18 cellular contexts compared by ENCODE assay signal in genomic region chr1:236800623-236801022, GRCh38. TPM values are rescaled to one million over a fixed set of nuclear protein-coding genes. Genes with fewer than 3 reads are reported as not detected.
DNase-seq lines count a peak whose midpoint lies in the region; ATAC-seq, FAIRE-seq and TF ChIP-seq lines count a peak whose summit lies in the region.
"Had no signal": no experiment of that assay in that cellular context is flagged by ENCODE, and none has a peak within 500 bp of the region (broad histone marks: within the 10 kb centered on the region; RNA-seq: fewer than 3 reads in every experiment).

No MANE protein-coding gene starts in this region.

- no TSS peak for BruUV-seq in GM12878 (replicated peaks; lab: Mats Ljungman, UMichigan)

- intact Hi-C loops in GM12878 (cut with micrococcal nuclease; ENCODE audit: unreplicated experiment): no loop called here

- POLR2A ChIA-PET in GM12878 (lab: Charles Lee): interaction anchor here (1.2 kb wide), 1 partner anchor 12 kb away, joined by 3 read pairs; no protein-coding TSS in a partner anchor

- H3K27me3 ChIP-seq in Loucy (ENCODE audit: insufficient read depth, low read length, poor library complexity, severe bottlenecking) (no peaks in the 10 kb centered on the region), GM12878 (replicated peaks in 1 of 2; ENCODE audit: control insufficient read depth in 2 of 2, insufficient read depth in 2 of 2, low read length in 1 of 2) (no peaks in the 10 kb centered on the region)
- H3K27me3 ChIP-seq: MG63 had no signal

- H3K27me3 Mint-ChIP-seq in activated T-cell treated with anti-CD3 and anti-CD28 coated beads, Interleukin-2, amount 50 U/mL, for 24 hours: no peaks in the 10 kb centered on the region
- no peaks in the 10 kb centered on the region for H3K27me3 Mint-ChIP-seq in activated T-cell treated with anti-CD3 and anti-CD28 coated beads, Interleukin-2, amount 50 U/mL, for 4 hours (ENCODE audit: low read depth)
- H3K27me3 Mint-ChIP-seq: CD4-positive, CD25-positive, alpha-beta regulatory T cell had no signal

- no peak for DNase-seq in activated T-cell treated with anti-CD3 and anti-CD28 coated beads, Interleukin-2, amount 50 U/mL, for 24 hours
- DNase-seq in activated T-cell treated with anti-CD3 and anti-CD28 coated beads, Interleukin-2, amount 50 U/mL, for 4 hours: no peak
- DNase-seq in GM12878 (ENCODE audit: low read depth, low spot score): no peak
- DNase-seq in stimulated activated effector memory CD8-positive, alpha-beta T cell treated with anti-CD3 and anti-CD28 coated beads, Interleukin-12 subunit alpha, Interleukin-12 subunit beta, amount 100 ng/mL, for 72 hours (ENCODE audit: low spot score in 2 of 2): no peak
- DNase-seq: Calu3, DMS79 treated with DMSO at 0.1 percent for 48 hours, KG1, MG63, NCI-H1105 treated with DMSO at 0.1 percent for 48 hours, NCI-H187, NCI-H69, OCI-M1 had no signal

- no peak overlapping the region for H3K4me3 Mint-ChIP-seq in activated T-cell treated with anti-CD3 and anti-CD28 coated beads, Interleukin-2, amount 50 U/mL, for 24 hours
- no peak overlapping the region for H3K4me3 Mint-ChIP-seq in activated T-cell treated with anti-CD3 and anti-CD28 coated beads, Interleukin-2, amount 50 U/mL, for 4 hours
- H3K4me3 Mint-ChIP-seq in stimulated activated effector memory CD8-positive, alpha-beta T cell treated with anti-CD3 and anti-CD28 coated beads, Interleukin-12 subunit alpha, Interleukin-12 subunit beta, amount 100 ng/mL, for 72 hours: peak overlapping the region; percentile 41

- peaks cover 68% of the 10 kb centered on the region for H3K4me1 Mint-ChIP-seq in activated T-cell treated with anti-CD3 and anti-CD28 coated beads, Interleukin-2, amount 50 U/mL, for 24 hours (ENCODE audit: low read depth)
- H3K4me1 Mint-ChIP-seq in activated T-cell treated with anti-CD3 and anti-CD28 coated beads, Interleukin-2, amount 50 U/mL, for 4 hours (ENCODE audit: low read depth): peaks cover 51% of the 10 kb centered on the region
- H3K4me1 Mint-ChIP-seq in stimulated activated effector memory CD8-positive, alpha-beta T cell treated with anti-CD3 and anti-CD28 coated beads, Interleukin-12 subunit alpha, Interleukin-12 subunit beta, amount 100 ng/mL, for 72 hours: peaks cover 59% of the 10 kb centered on the region

- H3K27ac ChIP-seq in GM12878 (ENCODE audit: control insufficient read depth, insufficient read depth): no peak overlapping the region
- H3K27ac ChIP-seq: RWPE1 had no signal

- ATAC-seq in activated T-cell treated with anti-CD3 and anti-CD28 coated beads, Interleukin-2, amount 50 U/mL, for 4 hours: no peak
- ATAC-seq in GM12878 (no peak), GM18909 (IDR thresholded peaks at IDR 0.05; ENCODE audit: poor library complexity, unreplicated experiment) (no peak), GM18517 (IDR thresholded peaks at IDR 0.05; ENCODE audit: unreplicated experiment) (no peak)
- ATAC-seq in stimulated activated effector memory CD8-positive, alpha-beta T cell treated with anti-CD3 and anti-CD28 coated beads, Interleukin-12 subunit alpha, Interleukin-12 subunit beta, amount 100 ng/mL, for 72 hours: peak; percentile 57

- peaks cover 31% of the 10 kb centered on the region for H3K4me1 ChIP-seq in Loucy (ENCODE audit: insufficient read depth, low read length, poor library complexity, severe bottlenecking)
- peaks cover 7% of the 10 kb centered on the region for H3K4me1 ChIP-seq in GM12878 (ENCODE audit: control insufficient read depth, insufficient read depth, low read length)

- RAD21 ChIA-PET in GM12878 (lab: Charles Lee; ENCODE audit: unreplicated experiment): no interaction called here

- H3K9me3 Mint-ChIP-seq in activated T-cell treated with anti-CD3 and anti-CD28 coated beads, Interleukin-2, amount 50 U/mL, for 24 hours: no peaks in the 10 kb centered on the region
- H3K9me3 Mint-ChIP-seq in activated T-cell treated with anti-CD3 and anti-CD28 coated beads, Interleukin-2, amount 50 U/mL, for 4 hours: no peaks in the 10 kb centered on the region
- no peaks in the 10 kb centered on the region for H3K9me3 Mint-ChIP-seq in stimulated activated effector memory CD8-positive, alpha-beta T cell treated with anti-CD3 and anti-CD28 coated beads, Interleukin-12 subunit alpha, Interleukin-12 subunit beta, amount 100 ng/mL, for 72 hours
- H3K9me3 Mint-ChIP-seq: CD4-positive, CD25-positive, alpha-beta regulatory T cell had no signal

- peaks cover 33% of the 10 kb centered on the region for H4K20me1 ChIP-seq in Loucy (ENCODE audit: insufficient read depth, low read length, poor library complexity, severe bottlenecking)
- H4K20me1 ChIP-seq in GM12878 (ENCODE audit: control insufficient read depth, insufficient read depth): no peaks in the 10 kb centered on the region; the same call in 1 of the 2 replicates

- H3F3A ChIP-seq in Loucy (ENCODE audit: low read depth): no peaks in the 10 kb centered on the region

- H2AFZ ChIP-seq in Loucy (ENCODE audit: low read length): no peak overlapping the region
- H2AFZ ChIP-seq in GM12878 (ENCODE audit: control insufficient read depth, low read depth, low read length): no peak overlapping the region

- SMC1A ChIA-PET in GM12878 (lab: Charles Lee; ENCODE audit: uncharacterized antibody, unreplicated experiment): interaction anchor here (0.8 to 2.1 kb wide), 5 partner anchors 13 to 212 kb away, joined by 3 to 10 read pairs (median 3); no protein-coding TSS in a partner anchor

- CTCF ChIA-PET in GM12878 (lab: Yijun Ruan, JAX): interaction anchor here (0.6 to 2.0 kb wide), 7 partner anchors 12 to 515 kb away, joined by 3 to 9 read pairs (median 3); partner anchors contain the start of gene HEATR1

- no peak for TF ChIP-seq RAD21 in GM12878 (IDR thresholded peaks at IDR 0.05; ENCODE audit: insufficient read depth, low read depth, low read length)

- no peaks in the 10 kb centered on the region for H3K9me3 ChIP-seq in Loucy (ENCODE audit: insufficient read depth, low read depth, low read length)
- no peaks in the 10 kb centered on the region for H3K9me3 ChIP-seq in GM12878 (replicated peaks; ENCODE audit: control insufficient read depth, insufficient read depth, low read length)
- H3K9me3 ChIP-seq: MG63 had no signal

- peaks cover 66% of the 10 kb centered on the region for H3K36me3 Mint-ChIP-seq in activated T-cell treated with anti-CD3 and anti-CD28 coated beads, Interleukin-2, amount 50 U/mL, for 24 hours (ENCODE audit: low read depth)
- peaks cover 23% of the 10 kb centered on the region for H3K36me3 Mint-ChIP-seq in activated T-cell treated with anti-CD3 and anti-CD28 coated beads, Interleukin-2, amount 50 U/mL, for 4 hours (ENCODE audit: insufficient read depth)
- peaks cover 56% of the 10 kb centered on the region for H3K36me3 Mint-ChIP-seq in stimulated activated effector memory CD8-positive, alpha-beta T cell treated with anti-CD3 and anti-CD28 coated beads, Interleukin-12 subunit alpha, Interleukin-12 subunit beta, amount 100 ng/mL, for 72 hours

- no peaks in the 10 kb centered on the region for H3K9me2 ChIP-seq in Loucy (replicated peaks; ENCODE audit: low read depth, low read length)

- TF ChIP-seq EP300 in GM12878 (IDR thresholded peaks at IDR 0.05; ENCODE audit: borderline replicate concordance in 1 of 2, control insufficient read depth in 1 of 2, low read depth in 2 of 2, low read length in 2 of 2): no peak

- no peak for FAIRE-seq in GM12878 (lab: Jason Lieb, UNC)
- FAIRE-seq: G401.6 had no signal

- H3K79me2 ChIP-seq in Loucy (ENCODE audit: insufficient read depth, low read length) (peaks cover 81% of the 10 kb centered on the region), GM12878 (ENCODE audit: control insufficient read depth, insufficient read depth, low read length) (peaks cover 67% of the 10 kb centered on the region)

- no peak overlapping the region for H3K9ac ChIP-seq in Loucy (ENCODE audit: low read depth, low read length, poor library complexity, severe bottlenecking)
- no peak overlapping the region for H3K9ac ChIP-seq in GM12878 (ENCODE audit: control insufficient read depth, insufficient read depth, low read length)

- no peak for TF ChIP-seq POLR2A in GM12878 (IDR thresholded peaks at IDR 0.05; ENCODE audit: low read depth, low read length)

- H3K4me2 ChIP-seq in Loucy (ENCODE audit: low read depth, low read length, poor library complexity, severe bottlenecking): peak overlapping the region; percentile 95
- H3K4me2 ChIP-seq in GM12878 (ENCODE audit: control insufficient read depth, insufficient read depth): peak overlapping the region; percentile 28

- H3K4me3 ChIP-seq in Loucy (ENCODE audit: low read length, poor library complexity, severe bottlenecking): no peak overlapping the region
- H3K4me3 ChIP-seq in GM12878: no peak overlapping the region
- H3K4me3 ChIP-seq: MG63 had no signal

- H3K36me3 ChIP-seq in Loucy (ENCODE audit: insufficient read depth, low read length) (peaks cover 23% of the 10 kb centered on the region; the same call in 1 of the 2 replicates), GM12878 (ENCODE audit: control insufficient read depth in 2 of 2, insufficient read depth in 2 of 2, low read length in 1 of 2) (peaks cover 0 to 10% of the 10 kb centered on the region in 2 experiments; a peak in 2 of 4 replicates)

- no peak for TF ChIP-seq CTCF in Loucy (conservative IDR thresholded peaks at IDR 0.05; ENCODE audit: low read length)
- TF ChIP-seq CTCF in GM12878 (IDR thresholded peaks at IDR 0.05 in 2 of 3, conservative IDR thresholded peaks at IDR 0.05 in 1 of 3; ENCODE audit: control insufficient read depth in 2 of 3, extremely low read depth in 1 of 3, insufficient read depth in 1 of 3, low read depth in 3 of 3, low read length in 3 of 3): no peak

- in situ Hi-C loops in GM12878 (cut with MboI): no loop called here

- peak overlapping the region; percentile 83 for H3K27ac Mint-ChIP-seq in activated T-cell treated with anti-CD3 and anti-CD28 coated beads, Interleukin-2, amount 50 U/mL, for 24 hours
- peak overlapping the region; percentile 77 for H3K27ac Mint-ChIP-seq in stimulated activated effector memory CD8-positive, alpha-beta T cell treated with anti-CD3 and anti-CD28 coated beads, Interleukin-12 subunit alpha, Interleukin-12 subunit beta, amount 100 ng/mL, for 72 hours
- H3K27ac Mint-ChIP-seq: CD4-positive, CD25-positive, alpha-beta regulatory T cell had no signal

RNA-seq across cellular contexts. Expression of gene MTR, which starts 5.5 kb away (rescaled TPM):
- total RNA-seq in activated T-cell treated with anti-CD3 and anti-CD28 coated beads, Interleukin-2, amount 50 U/mL, for 4 hours: 10 to 100 TPM; 34.2 to 40.1 (median 39.0) TPM
- 126 and 132 TPM in 2 replicates for total RNA-seq in GM12878 (2013; cell fraction: nucleolus; rRNA removed)
- 21.8 and 23.9 TPM in 2 replicates for total RNA-seq in GM12878 (2014; rRNA removed)
- 22.5 and 24.0 TPM in 2 replicates for total RNA-seq in GM12878 (2014; rRNA removed; fragmentation: Illumina TruSeq; extraction: Trizol)
- total RNA-seq in GM12878 (2021): 38.7 TPM in 2 replicates
- polyA plus RNA-seq in GM12878 (2011; ENCODE audit: low read depth): 7.8 TPM
- 29.1 and 43.0 TPM in 2 replicates for polyA plus RNA-seq in GM12878 (2011; rRNA removed)
- polyA plus RNA-seq in GM12878 (2011; cell fraction: cytosol; rRNA removed): 11.2 and 12.6 TPM in 2 replicates
- polyA plus RNA-seq in GM12878 (2011; cell fraction: nucleus; rRNA removed): 38.6 and 39.1 TPM in 2 replicates
- polyA plus RNA-seq in GM12878 (2012): 13.1 and 15.8 TPM in 2 replicates
- 13.8 and 16.5 TPM in 2 replicates for polyA plus RNA-seq in GM12878 (2014; fragmentation: Illumina TruSeq; extraction: Trizol)
- 1 to 10 TPM; 2.4 to 5.3 TPM for polyA plus RNA-seq in GM12878 (2014; fragmentation: Nextera tagmentation; extraction: Ambion mirVana)
- 12.2 and 14.2 TPM in 2 replicates for polyA plus RNA-seq in GM12878 (2014; rRNA removed)
- 10 to 100 TPM; 13.6 to 18.8 TPM for polyA plus RNA-seq in GM12878 (2016; fragmentation: Nextera tagmentation; extraction: Ambion mirVana)
- 52.1 and 70.2 TPM in 2 replicates for polyA minus RNA-seq in GM12878 (2011; rRNA and poly(A)+ RNA removed)
- polyA minus RNA-seq in GM12878 (2011; cell fraction: cytosol; rRNA and poly(A)+ RNA removed): 16.3 and 22.7 TPM in 2 replicates
- 19.6 and 25.7 TPM in 2 replicates for polyA minus RNA-seq in GM12878 (2011; cell fraction: nucleus; rRNA and poly(A)+ RNA removed)
